Comparison of ENCODE assay signal across 8 cellular contexts in the genomic region with DNA sequence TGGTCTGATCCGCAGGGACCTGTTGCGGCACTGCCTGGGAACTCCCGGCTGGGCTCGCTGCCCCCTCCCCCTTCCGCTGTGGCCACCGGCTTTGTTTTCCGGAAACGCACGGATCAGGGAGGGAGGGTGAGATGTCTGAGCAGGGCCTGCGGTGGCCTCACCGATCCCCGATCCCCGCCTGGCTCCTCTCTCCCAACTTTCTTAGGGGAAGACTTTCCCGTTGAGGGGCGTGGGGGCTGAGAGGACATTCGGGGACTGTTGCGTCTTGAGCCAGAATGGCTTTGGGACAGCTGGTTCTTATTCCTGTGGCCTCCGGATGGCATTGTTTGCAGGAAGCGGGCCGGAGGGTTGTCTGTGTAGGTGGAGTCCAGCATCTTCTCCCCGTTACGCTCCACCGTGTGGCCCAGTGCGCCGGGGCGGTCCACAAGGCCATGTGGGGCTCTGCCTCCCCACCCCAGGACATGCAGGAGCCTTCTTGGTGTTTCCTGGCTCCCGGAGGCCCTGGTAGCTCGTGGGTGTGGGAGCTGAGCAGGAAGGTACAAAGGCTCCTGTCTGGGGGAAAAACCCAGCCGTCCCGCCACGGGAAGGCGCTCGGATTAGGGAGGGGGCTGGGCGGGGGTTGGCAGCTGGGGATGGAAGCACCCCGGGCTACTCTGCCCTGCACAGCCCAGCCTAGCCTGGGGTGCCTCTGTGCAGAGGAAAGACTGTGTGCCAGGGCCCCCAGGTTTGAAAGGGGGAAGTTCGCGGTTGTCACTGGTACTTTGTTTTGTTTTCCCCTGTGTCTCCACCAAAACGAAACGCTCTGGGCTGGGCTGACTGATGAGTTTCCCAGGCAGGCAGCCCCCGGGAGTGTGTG. TPM values are rescaled to one million over a fixed set of nuclear protein-coding genes. Genes with fewer than 3 reads are reported as not detected.
DNase-seq lines count a peak whose midpoint lies in the region; ATAC-seq, FAIRE-seq and TF ChIP-seq lines count a peak whose summit lies in the region.

No MANE protein-coding gene starts in this region.

- H3K36me3 ChIP-seq in HepG2 (replicated peaks in 1 of 2; ENCODE audit: control insufficient read depth in 1 of 2, insufficient read depth in 2 of 2, low read length in 2 of 2), result peaks cover 0 to 5% of the 10 kb centered on the region in 2 experiments; a peak in 1 of 5 replicates

- peaks cover 44% of the 10 kb centered on the region for H3K79me2 ChIP-seq in HepG2 (ENCODE audit: insufficient read depth, low read length)

- no peaks in the 10 kb centered on the region; a peak in 1 of 5 replicates for H3K27me3 ChIP-seq in HepG2 (ENCODE audit: control insufficient read depth in 1 of 2, insufficient read depth in 2 of 2, low read length in 2 of 2)

- H3K4me2 ChIP-seq in HepG2 (ENCODE audit: low read depth, low read length), result peak overlapping the region; percentile 97

- H3K9ac ChIP-seq in HepG2 (ENCODE audit: insufficient read depth, low read depth, low read length), result peak overlapping the region; percentile 76

- H3K27me3 Mint-ChIP-seq in dendritic cell treated with granulocyte-macrophage colony-stimulating factor and Interleukin-4, amounts not matched to agents 40 ng/mL and 50 ng/mL, for 4 days, result no peaks in the 10 kb centered on the region

- peak overlapping the region; percentile 87 to 95 (median 95) for H3K4me3 ChIP-seq in HepG2 (replicated peaks in 1 of 3; ENCODE audit: insufficient read depth in 1 of 3, low read depth in 2 of 3, low read length in 3 of 3)

- peak overlapping the region; percentile 84 for H3K27ac ChIP-seq in HepG2 (ENCODE audit: extremely low read length, insufficient read depth, low read length)

- WGBS in HepG2 (ENCODE audit: low lambda C conversion rate), result 0% methylated on average over 5 of the region's 40 CpGs

- TF ChIP-seq POLR2A in GM18951 (IDR thresholded peaks at IDR 0.05; ENCODE audit: extremely low read depth, insufficient read depth, insufficient read length), result peak; percentile 48
- 0 out of 4 replicates have a peak, but pooled peaks of 1 of the 2 experiments have one; percentile 22 for TF ChIP-seq POLR2A in HepG2 (IDR thresholded peaks at IDR 0.05; ENCODE audit: insufficient read depth in 1 of 2, low read depth in 2 of 2, low read length in 2 of 2)

- in situ Hi-C loops in GM18951 (cut with MboI; ENCODE audit: low sequenced_read_pairs, unreplicated experiment) (no loop called here), HepG2 (cut with HindIII; ENCODE audit: extremely low pct_ligation_motif_present, low pct_unique_long_range_greater_than_20kb) (no loop called here)

- H3K4me3 Mint-ChIP-seq in dendritic cell treated with granulocyte-macrophage colony-stimulating factor and Interleukin-4, amounts not matched to agents 40 ng/mL and 50 ng/mL, for 4 days, result peak overlapping the region; percentile 93

- no peak for TF ChIP-seq RAD21 in HepG2 (CRISPR knock-in tag; IDR thresholded peaks at IDR 0.05)

- TF ChIP-seq EP300 in HepG2 (IDR thresholded peaks at IDR 0.05; ENCODE audit: low read depth in 2 of 2, low read length in 2 of 2) (no peak), HepG2 (CRISPR knock-in tag; IDR thresholded peaks at IDR 0.05; ENCODE audit: borderline replicate concordance) (0 out of 2 replicates have a peak, but pooled peaks have one; percentile 24)

- peaks cover 48% of the 10 kb centered on the region for H3K4me1 Mint-ChIP-seq in dendritic cell treated with granulocyte-macrophage colony-stimulating factor and Interleukin-4, amounts not matched to agents 40 ng/mL and 50 ng/mL, for 4 days (ENCODE audit: low read depth)

- H4K20me1 ChIP-seq in HepG2 (ENCODE audit: insufficient read depth, low read length), result peaks cover 39% of the 10 kb centered on the region

- peaks cover 41% of the 10 kb centered on the region for H3K36me3 Mint-ChIP-seq in dendritic cell treated with granulocyte-macrophage colony-stimulating factor and Interleukin-4, amounts not matched to agents 40 ng/mL and 50 ng/mL, for 4 days (ENCODE audit: low read depth)

- peak; percentile 55 for FAIRE-seq in HepG2 (lab: Jason Lieb, UNC)

- intact Hi-C loops in dendritic cell treated with granulocyte-macrophage colony-stimulating factor and Interleukin-4, amounts not matched to agents 40 ng/mL and 50 ng/mL, for 4 days (cut with micrococcal nuclease), result no loop called here
- intact Hi-C loops in HepG2 (cut with micrococcal nuclease; ENCODE audit: unreplicated experiment), result no loop called here

- H3K9me3 ChIP-seq in HepG2 (ENCODE audit: low read length), result no peaks in the 10 kb centered on the region

- H3K27ac Mint-ChIP-seq in dendritic cell treated with granulocyte-macrophage colony-stimulating factor and Interleukin-4, amounts not matched to agents 40 ng/mL and 50 ng/mL, for 4 days, result peak overlapping the region; percentile 97

- TSS peak; percentile 57 for BruUV-seq in HepG2 (replicated peaks; lab: Mats Ljungman, UMichigan)

- POLR2A ChIA-PET in HepG2 (lab: Yijun Ruan, JAX), result no interaction called here

- H2AFZ ChIP-seq in HepG2 (ENCODE audit: low read length), result no peak overlapping the region

- DNase-seq in AG08396 (ENCODE audit: low spot score) (peak; percentile 81), NCI-H2196 (lab: John Stamatoyannopoulos, UW; ENCODE audit: unreplicated experiment) (peak; percentile 67), HepG2 (ENCODE audit: low spot score) (peak; percentile 73)
- peak; percentile 51 for DNase-seq in activated CD4-positive, alpha-beta T cell treated with anti-CD3 and anti-CD28 coated beads, Interleukin-2, amount 50 U/mL, for 4 hours
- DNase-seq in stimulated activated CD4-positive, alpha-beta T cell treated with anti-CD3 and anti-CD28 coated beads, Interleukin-4, amount 100 ng/mL, for 48 hours (ENCODE audit: low read depth in 2 of 2), result peak; percentile 51 to 65

- CTCF ChIA-PET in HepG2 (lab: Yijun Ruan, JAX; ENCODE audit: low intra/inter-chr PET ratio, low total read pairs), result no interaction called here

- ATAC-seq in HepG2, result peak; percentile 83
- no peak for ATAC-seq in HG03095 (IDR thresholded peaks at IDR 0.05; ENCODE audit: unreplicated experiment)

- no peaks in the 10 kb centered on the region for H3K9me3 Mint-ChIP-seq in dendritic cell treated with granulocyte-macrophage colony-stimulating factor and Interleukin-4, amounts not matched to agents 40 ng/mL and 50 ng/mL, for 4 days

- 0 out of 2 replicates have a peak, but pooled peaks have one; percentile 19 for TF ChIP-seq CTCF in HepG2 (CRISPR knock-in tag; IDR thresholded peaks at IDR 0.05)

- H3K4me1 ChIP-seq in HepG2 (ENCODE audit: insufficient read depth, low read length), result peaks cover 36% of the 10 kb centered on the region

RNA-seq across cellular contexts. Expression of gene CSNK1G2, which starts 1.3 kb away (rescaled TPM):
- total RNA-seq in HepG2 (2016; rRNA removed; fragmentation: Illumina TruSeq; extraction: Trizol), result 29.7 and 53.8 TPM in 2 replicates
- 40.6 and 41.0 TPM in 2 replicates for total RNA-seq in HepG2 (2016; cell fraction: cytosol; rRNA removed; fragmentation: Illumina TruSeq; extraction: Trizol; ENCODE audit: low read depth)
- total RNA-seq in HepG2 (2016; cell fraction: insoluble cytoplasmic fraction; rRNA removed; fragmentation: Illumina TruSeq; extraction: Trizol), result 26.8 and 56.3 TPM in 2 replicates
- total RNA-seq in HepG2 (2016; cell fraction: membrane; rRNA removed; fragmentation: Illumina TruSeq; extraction: Trizol), result 85.2 and 87.4 TPM in 2 replicates
- 39.2 and 46.8 TPM in 2 replicates for total RNA-seq in HepG2 (2016; cell fraction: nucleus; rRNA removed; fragmentation: Illumina TruSeq; extraction: Trizol)
- polyA plus RNA-seq in HepG2 (2011; rRNA removed), result 72.5 and 88.4 TPM in 2 replicates
- polyA plus RNA-seq in HepG2 (2011; cell fraction: cytosol; rRNA removed), result 33.8 and 56.1 TPM in 2 replicates
- polyA plus RNA-seq in HepG2 (2011; cell fraction: nucleus; rRNA removed), result 380 and 522 TPM in 2 replicates
- 38.6 and 40.4 TPM in 2 replicates for polyA plus RNA-seq in HepG2 (2012)
- 39.6 and 47.2 TPM in 2 replicates for polyA plus RNA-seq in HepG2 (2016; cell fraction: cytosol; fragmentation: Illumina TruSeq; extraction: Trizol; ENCODE audit: low read depth)
- 36.1 and 45.7 TPM in 2 replicates for polyA plus RNA-seq in HepG2 (2016; cell fraction: insoluble cytoplasmic fraction; fragmentation: Illumina TruSeq; extraction: Trizol; ENCODE audit: low read depth)
- 79.1 and 81.2 TPM in 2 replicates for polyA plus RNA-seq in HepG2 (2016; cell fraction: membrane; fragmentation: Illumina TruSeq; extraction: Trizol; ENCODE audit: low read depth)
- 157 TPM in 2 replicates for polyA plus RNA-seq in HepG2 (2016; cell fraction: nucleus; fragmentation: Illumina TruSeq; extraction: Trizol; ENCODE audit: insufficient read depth, low read depth)
- 51.2 and 83.6 TPM in 2 replicates for polyA minus RNA-seq in HepG2 (2011; rRNA and poly(A)+ RNA removed; ENCODE audit: low replicate concordance)
- 23.6 and 25.2 TPM in 2 replicates for polyA minus RNA-seq in HepG2 (2011; cell fraction: cytosol; rRNA and poly(A)+ RNA removed)
- 18.2 and 21.2 TPM in 2 replicates for polyA minus RNA-seq in HepG2 (2011; cell fraction: nucleus; rRNA and poly(A)+ RNA removed)

RNA-seq across cellular contexts. Expression of gene ADAT3, which starts 37.1 kb away (rescaled TPM):
- 2.0 and 3.5 TPM in 2 replicates for total RNA-seq in HepG2 (2016; rRNA removed; fragmentation: Illumina TruSeq; extraction: Trizol)
- total RNA-seq in HepG2 (2016; cell fraction: cytosol; rRNA removed; fragmentation: Illumina TruSeq; extraction: Trizol; ENCODE audit: low read depth), result 0.79 and 0.81 TPM in 2 replicates
- 1.7 and 3.1 TPM in 2 replicates for total RNA-seq in HepG2 (2016; cell fraction: insoluble cytoplasmic fraction; rRNA removed; fragmentation: Illumina TruSeq; extraction: Trizol)
- 1.7 and 2.1 TPM in 2 replicates for total RNA-seq in HepG2 (2016; cell fraction: membrane; rRNA removed; fragmentation: Illumina TruSeq; extraction: Trizol)
- 1.5 and 1.9 TPM in 2 replicates for total RNA-seq in HepG2 (2016; cell fraction: nucleus; rRNA removed; fragmentation: Illumina TruSeq; extraction: Trizol)
- 0.95 and 1.4 TPM in 2 replicates for polyA plus RNA-seq in HepG2 (2011; rRNA removed)
- polyA plus RNA-seq in HepG2 (2011; cell fraction: cytosol; rRNA removed), result 0.94 and 1.7 TPM in 2 replicates
- polyA plus RNA-seq in HepG2 (2011; cell fraction: nucleus; rRNA removed), result 6.4 and 7.8 TPM in 2 replicates
- polyA plus RNA-seq in HepG2 (2012), result 1.3 and 1.7 TPM in 2 replicates
- polyA plus RNA-seq in HepG2 (2016; cell fraction: cytosol; fragmentation: Illumina TruSeq; extraction: Trizol; ENCODE audit: low read depth), result 0.68 TPM in 2 replicates
- 2.8 and 3.5 TPM in 2 replicates for polyA plus RNA-seq in HepG2 (2016; cell fraction: insoluble cytoplasmic fraction; fragmentation: Illumina TruSeq; extraction: Trizol; ENCODE audit: low read depth)
- polyA plus RNA-seq in HepG2 (2016; cell fraction: membrane; fragmentation: Illumina TruSeq; extraction: Trizol; ENCODE audit: low read depth), result 1.1 and 1.4 TPM in 2 replicates
- 5.0 and 6.1 TPM in 2 replicates for polyA plus RNA-seq in HepG2 (2016; cell fraction: nucleus; fragmentation: Illumina TruSeq; extraction: Trizol; ENCODE audit: insufficient read depth, low read depth)
- polyA minus RNA-seq in HepG2 (2011; rRNA and poly(A)+ RNA removed; ENCODE audit: low replicate concordance), result 2.1 and 3.8 TPM in 2 replicates
- polyA minus RNA-seq in HepG2 (2011; cell fraction: cytosol; rRNA and poly(A)+ RNA removed), result 1.3 and 1.6 TPM in 2 replicates
- polyA minus RNA-seq in HepG2 (2011; cell fraction: nucleus; rRNA and poly(A)+ RNA removed), result 2.3 and 2.6 TPM in 2 replicates

RNA-seq across cellular contexts. Expression of gene SCAMP4, which starts 37.1 kb away (rescaled TPM):
- 10.8 and 13.7 TPM in 2 replicates for total RNA-seq in HepG2 (2016; rRNA removed; fragmentation: Illumina TruSeq; extraction: Trizol)
- 4.4 and 5.1 TPM in 2 replicates for total RNA-seq in HepG2 (2016; cell fraction: cytosol; rRNA removed; fragmentation: Illumina TruSeq; extraction: Trizol; ENCODE audit: low read depth)
- 9.1 and 12.6 TPM in 2 replicates for total RNA-seq in HepG2 (2016; cell fraction: insoluble cytoplasmic fraction; rRNA removed; fragmentation: Illumina TruSeq; extraction: Trizol)
- 10.1 and 10.7 TPM in 2 replicates for total RNA-seq in HepG2 (2016; cell fraction: membrane; rRNA removed; fragmentation: Illumina TruSeq; extraction: Trizol)
- 24.2 and 31.8 TPM in 2 replicates for total RNA-seq in HepG2 (2016; cell fraction: nucleus; rRNA removed; fragmentation: Illumina TruSeq; extraction: Trizol)
- polyA plus RNA-seq in HepG2 (2011; rRNA removed), result 10.7 and 12.8 TPM in 2 replicates
- polyA plus RNA-seq in HepG2 (2011; cell fraction: cytosol; rRNA removed), result 7.6 and 8.7 TPM in 2 replicates
- polyA plus RNA-seq in HepG2 (2011; cell fraction: nucleus; rRNA removed), result 43.5 and 55.3 TPM in 2 replicates
- polyA plus RNA-seq in HepG2 (2012), result 21.8 and 32.2 TPM in 2 replicates
- 5.1 and 6.4 TPM in 2 replicates for polyA plus RNA-seq in HepG2 (2016; cell fraction: cytosol; fragmentation: Illumina TruSeq; extraction: Trizol; ENCODE audit: low read depth)
- polyA plus RNA-seq in HepG2 (2016; cell fraction: insoluble cytoplasmic fraction; fragmentation: Illumina TruSeq; extraction: Trizol; ENCODE audit: low read depth), result 10.3 and 13.4 TPM in 2 replicates
- 11.5 and 11.6 TPM in 2 replicates for polyA plus RNA-seq in HepG2 (2016; cell fraction: membrane; fragmentation: Illumina TruSeq; extraction: Trizol; ENCODE audit: low read depth)
- 69.4 and 71.5 TPM in 2 replicates for polyA plus RNA-seq in HepG2 (2016; cell fraction: nucleus; fragmentation: Illumina TruSeq; extraction: Trizol; ENCODE audit: insufficient read depth, low read depth)
- polyA minus RNA-seq in HepG2 (2011; rRNA and poly(A)+ RNA removed; ENCODE audit: low replicate concordance), result 14.8 and 32.0 TPM in 2 replicates
- polyA minus RNA-seq in HepG2 (2011; cell fraction: cytosol; rRNA and poly(A)+ RNA removed), result 35.3 TPM in 2 replicates
- polyA minus RNA-seq in HepG2 (2011; cell fraction: nucleus; rRNA and poly(A)+ RNA removed), result 13.2 and 15.5 TPM in 2 replicates

RNA-seq across cellular contexts. Expression of gene ABHD17A, which starts 57.0 kb away (rescaled TPM):
- total RNA-seq in HepG2 (2016; rRNA removed; fragmentation: Illumina TruSeq; extraction: Trizol), result 27.9 and 40.8 TPM in 2 replicates
- 52.2 and 64.4 TPM in 2 replicates for total RNA-seq in HepG2 (2016; cell fraction: cytosol; rRNA removed; fragmentation: Illumina TruSeq; extraction: Trizol; ENCODE audit: low read depth)
- total RNA-seq in HepG2 (2016; cell fraction: insoluble cytoplasmic fraction; rRNA removed; fragmentation: Illumina TruSeq; extraction: Trizol), result 24.0 and 37.3 TPM in 2 replicates
- 65.2 and 82.2 TPM in 2 replicates for total RNA-seq in HepG2 (2016; cell fraction: membrane; rRNA removed; fragmentation: Illumina TruSeq; extraction: Trizol)
- total RNA-seq in HepG2 (2016; cell fraction: nucleus; rRNA removed; fragmentation: Illumina TruSeq; extraction: Trizol), result 17.1 and 19.3 TPM in 2 replicates
- 27.7 and 44.6 TPM in 2 replicates for polyA plus RNA-seq in HepG2 (2011; rRNA removed)
- polyA plus RNA-seq in HepG2 (2011; cell fraction: cytosol; rRNA removed), result 25.9 and 53.1 TPM in 2 replicates
- 72.5 and 83.8 TPM in 2 replicates for polyA plus RNA-seq in HepG2 (2011; cell fraction: nucleus; rRNA removed)
- 11.9 and 16.2 TPM in 2 replicates for polyA plus RNA-seq in HepG2 (2012)
- 51.0 and 62.5 TPM in 2 replicates for polyA plus RNA-seq in HepG2 (2016; cell fraction: cytosol; fragmentation: Illumina TruSeq; extraction: Trizol; ENCODE audit: low read depth)
- polyA plus RNA-seq in HepG2 (2016; cell fraction: insoluble cytoplasmic fraction; fragmentation: Illumina TruSeq; extraction: Trizol; ENCODE audit: low read depth), result 25.3 and 27.0 TPM in 2 replicates
- polyA plus RNA-seq in HepG2 (2016; cell fraction: membrane; fragmentation: Illumina TruSeq; extraction: Trizol; ENCODE audit: low read depth), result 54.6 and 60.4 TPM in 2 replicates
- 38.7 and 42.0 TPM in 2 replicates for polyA plus RNA-seq in HepG2 (2016; cell fraction: nucleus; fragmentation: Illumina TruSeq; extraction: Trizol; ENCODE audit: insufficient read depth, low read depth)
- 15.0 and 50.9 TPM in 2 replicates for polyA minus RNA-seq in HepG2 (2011; rRNA and poly(A)+ RNA removed; ENCODE audit: low replicate concordance)
- 17.2 and 18.0 TPM in 2 replicates for polyA minus RNA-seq in HepG2 (2011; cell fraction: cytosol; rRNA and poly(A)+ RNA removed)
- polyA minus RNA-seq in HepG2 (2011; cell fraction: nucleus; rRNA and poly(A)+ RNA removed), result 5.7 and 5.8 TPM in 2 replicates
